31 cellular contexts compared by ENCODE assay signal in genomic region chr6:47187108-47187507, GRCh38.
"Had no signal": no experiment of that assay in that cellular context is flagged by ENCODE, and none has a peak within 500 bp of the region (broad histone marks: within the 10 kb centered on the region; RNA-seq: fewer than 3 reads in every experiment).

No MANE protein-coding gene starts in this region.

- H3K27me3 Mint-ChIP-seq: activated CD8-positive, alpha-beta memory T cell treated with anti-CD3 and anti-CD28 coated beads, Interleukin-2, amount 10 ng/mL, durations not matched to agents 7 days and 5 days; activated naive CD8-positive, alpha-beta T cell; progenitor cell of endocrine pancreas; stimulated activated naive B cell treated with anti-CD40 and anti-IgM and Interleukin-4, amounts not matched to agents 10 μg/mL and 1 μg/mL and 100 μg/mL, for 72 hours had no signal

- H3K27ac Mint-ChIP-seq: activated CD4-positive, alpha-beta T cell treated with anti-CD3 and anti-CD28 coated beads for 36 hours; activated CD8-positive, alpha-beta memory T cell treated with anti-CD3 and anti-CD28 coated beads, Interleukin-2, amount 10 ng/mL, durations not matched to agents 7 days and 5 days; activated CD8-positive, alpha-beta T cell treated with anti-CD3 and anti-CD28 coated beads, Interleukin-2, amount 10 ng/mL, durations not matched to agents 7 days and 5 days; activated naive CD8-positive, alpha-beta T cell; nephron; stimulated activated naive B cell treated with anti-CD40 and anti-IgM and Interleukin-4, amounts not matched to agents 10 μg/mL and 1 μg/mL and 100 μg/mL, for 72 hours had no signal

- DNase-seq: activated CD4-positive, alpha-beta T cell treated with anti-CD3 and anti-CD28 coated beads for 36 hours; activated CD4-positive, CD25-positive, alpha-beta regulatory T cell; activated CD8-positive, alpha-beta memory T cell treated with anti-CD3 and anti-CD28 coated beads, Interleukin-2, amount 10 ng/mL, durations not matched to agents 7 days and 5 days; activated CD8-positive, alpha-beta T cell treated with anti-CD3 and anti-CD28 coated beads, Interleukin-2, amount 10 ng/mL, durations not matched to agents 7 days and 5 days; activated effector memory CD4-positive, alpha-beta T cell treated with Interleukin-2 at 50 U/mL for 16 hours; activated naive CD4-positive, alpha-beta T cell treated with Interleukin-2 at 50 U/mL for 16 hours; activated T-cell treated with anti-CD3 and anti-CD28 coated beads, Interleukin-2, amount 50 U/mL, for 48 hours; adrenal gland; aorta; body of pancreas; cerebellar nuclear complex; dorsolateral prefrontal cortex; effector memory CD4-positive, alpha-beta T cell; gastrocnemius medialis; head of caudate nucleus; left ventricle myocardium inferior; ovary; retina; sigmoid colon; stimulated activated CD4-positive, alpha-beta T cell treated with anti-CD3 and anti-CD28 coated beads, Interleukin-2, amount 100 ng/mL, for 24 hours; stimulated activated naive B cell treated with anti-CD40 and anti-IgM and Interleukin-4, amounts not matched to agents 10 μg/mL and 1 μg/mL and 100 μg/mL, for 72 hours; uterus had no signal

- H3K36me3 Mint-ChIP-seq: activated CD8-positive, alpha-beta memory T cell treated with anti-CD3 and anti-CD28 coated beads, Interleukin-2, amount 10 ng/mL, durations not matched to agents 7 days and 5 days; stimulated activated naive B cell treated with anti-CD40 and anti-IgM and Interleukin-4, amounts not matched to agents 10 μg/mL and 1 μg/mL and 100 μg/mL, for 72 hours had no signal

- H3K36me3 ChIP-seq: adrenal gland, cardiac muscle cell, gastrocnemius medialis, left ventricle myocardium inferior, ovary, sigmoid colon, tibial nerve, uterus had no signal

- H3K4me1 Mint-ChIP-seq: activated CD4-positive, alpha-beta T cell treated with anti-CD3 and anti-CD28 coated beads for 36 hours; activated CD8-positive, alpha-beta memory T cell treated with anti-CD3 and anti-CD28 coated beads, Interleukin-2, amount 10 ng/mL, durations not matched to agents 7 days and 5 days; nephron; stimulated activated naive B cell treated with anti-CD40 and anti-IgM and Interleukin-4, amounts not matched to agents 10 μg/mL and 1 μg/mL and 100 μg/mL, for 72 hours had no signal

- ATAC-seq: activated CD4-positive, alpha-beta T cell treated with anti-CD3 and anti-CD28 coated beads for 36 hours; activated CD8-positive, alpha-beta memory T cell treated with anti-CD3 and anti-CD28 coated beads, Interleukin-2, amount 10 ng/mL, durations not matched to agents 7 days and 5 days; activated CD8-positive, alpha-beta T cell treated with anti-CD3 and anti-CD28 coated beads, Interleukin-2, amount 10 ng/mL, durations not matched to agents 7 days and 5 days; body of pancreas; gastrocnemius medialis; stimulated activated naive B cell treated with anti-CD40 and anti-IgM and Interleukin-4, amounts not matched to agents 10 μg/mL and 1 μg/mL and 100 μg/mL, for 72 hours had no signal

- H3K4me1 ChIP-seq: adrenal gland, gastrocnemius medialis, left ventricle myocardium inferior, tibial nerve, uterus had no signal

- H3K27me3 ChIP-seq: adrenal gland, body of pancreas, cardiac muscle cell, gastrocnemius medialis, ovary, sigmoid colon, tibial nerve, uterus had no signal

- H3K27ac ChIP-seq: adrenal gland, cardiac muscle cell, coronary artery, dorsolateral prefrontal cortex, gastrocnemius medialis, left ventricle myocardium inferior, ovary, tibial nerve, uterus had no signal

- FAIRE-seq: small intestine had no signal

- H3K4me3 ChIP-seq: adrenal gland, body of pancreas, cardiac muscle cell, coronary artery, dorsolateral prefrontal cortex, gastrocnemius medialis, left ventricle myocardium inferior, lung, mucosa of descending colon, ovary, sigmoid colon, tibial nerve, uterus had no signal

- H3K9me3 ChIP-seq: adrenal gland, body of pancreas, gastrocnemius medialis, left ventricle myocardium inferior, mucosa of descending colon, ovary, sigmoid colon, tibial nerve, uterus had no signal

- H3K9me3 Mint-ChIP-seq: stimulated activated naive B cell treated with anti-CD40 and anti-IgM and Interleukin-4, amounts not matched to agents 10 μg/mL and 1 μg/mL and 100 μg/mL, for 72 hours had no signal

- H3K4me3 Mint-ChIP-seq: activated CD4-positive, alpha-beta T cell treated with anti-CD3 and anti-CD28 coated beads for 36 hours; activated CD8-positive, alpha-beta memory T cell treated with anti-CD3 and anti-CD28 coated beads, Interleukin-2, amount 10 ng/mL, durations not matched to agents 7 days and 5 days; activated CD8-positive, alpha-beta T cell treated with anti-CD3 and anti-CD28 coated beads, Interleukin-2, amount 10 ng/mL, durations not matched to agents 7 days and 5 days; activated naive CD8-positive, alpha-beta T cell; nephron; stimulated activated naive B cell treated with anti-CD40 and anti-IgM and Interleukin-4, amounts not matched to agents 10 μg/mL and 1 μg/mL and 100 μg/mL, for 72 hours had no signal
